In genomic region chr16:78220571-78220970, GRCh38 we compare ENCODE assay signal across 22 cellular contexts.
"Had no signal": no experiment of that assay in that cellular context is flagged by ENCODE, and none has a peak within 500 bp of the region (broad histone marks: within the 10 kb centered on the region; RNA-seq: fewer than 3 reads in every experiment).

No MANE protein-coding gene starts in this region.

- H3K4me3 Mint-ChIP-seq: IgD-negative memory B cell had no signal

- DNase-seq: Kasumi-1, MM.1S, NCI-H1092 treated with DMSO at 0.1 percent for 48 hours, NCI-H1436, NCI-H187, NCI-H2029, NCI-H2081 treated with DMSO at 0.1 percent for 48 hours, NCI-H2171, NCI-H226, NCI-H446, NCI-H510A, NCI-H524 treated with DMSO at 0.1 percent for 48 hours, NCI-H69, NCI-H774, Right ventricle myocardium superior, RPMI8226, SIG-M5 had no signal

- H3K9ac ChIP-seq: KMS-11 had no signal

- ATAC-seq: K562 had no signal

- H3K4me2 ChIP-seq: KMS-11 had no signal

- H3K9me3 ChIP-seq: SJSA1 had no signal

- H3K36me3 ChIP-seq: SJSA1 had no signal

- H3K9me3 Mint-ChIP-seq: IgD-negative memory B cell had no signal

- H3K27ac ChIP-seq: KMS-11, SJSA1, SK-N-MC had no signal

- H3K27ac Mint-ChIP-seq: IgD-negative memory B cell had no signal

- H3K27me3 Mint-ChIP-seq: IgD-negative memory B cell had no signal

- H3K4me3 ChIP-seq: K562, SJSA1, SK-N-MC had no signal
